1 cellular context compared by ENCODE assay signal in the genomic region with DNA sequence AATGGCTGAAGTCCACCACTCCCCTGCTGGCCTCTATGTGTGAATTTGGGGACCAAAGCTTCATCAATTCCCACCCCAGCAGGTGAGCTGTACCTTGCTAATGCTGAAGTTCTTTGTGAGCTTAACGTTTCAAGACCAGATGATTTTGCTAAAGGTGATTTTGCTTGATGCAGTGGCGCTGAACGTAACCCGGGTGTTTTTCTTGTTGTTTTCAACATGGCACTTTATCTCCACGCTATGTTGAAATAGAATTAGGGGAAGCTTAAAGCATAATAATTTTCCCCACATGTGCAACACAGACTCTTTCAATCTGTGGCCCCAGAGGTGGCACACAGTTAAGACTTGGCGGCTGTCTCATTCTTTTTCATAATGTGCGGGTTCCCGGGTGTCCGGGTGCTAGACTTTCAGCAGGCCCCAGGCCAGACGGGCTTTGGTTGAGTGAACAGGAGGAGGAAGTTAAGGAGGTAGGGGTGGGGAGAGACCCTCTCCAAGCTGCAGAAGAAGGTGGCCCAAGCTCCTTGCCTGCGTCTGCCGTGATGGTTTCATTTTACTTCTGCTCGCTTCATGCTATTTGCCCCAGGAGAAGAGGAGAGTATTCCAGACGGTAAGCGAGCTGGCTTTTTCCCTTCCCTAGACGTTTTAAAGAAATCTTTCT.
TF ChIP-seq lines count a peak whose summit lies in the region.

No MANE protein-coding gene starts in this region.

TF ChIP-seq in IMR-90, 13 proteins besides CTCF, POLR2A, EP300 and RAD21:
- no peak for TF ChIP-seq BHLHE40 (IDR thresholded peaks at IDR 0.05; ENCODE audit: low read depth, low read length)
- TF ChIP-seq MXI1 (IDR thresholded peaks at IDR 0.05; ENCODE audit: borderline replicate concordance, low read depth, low read length), result no peak
- TF ChIP-seq, protein P1, sequence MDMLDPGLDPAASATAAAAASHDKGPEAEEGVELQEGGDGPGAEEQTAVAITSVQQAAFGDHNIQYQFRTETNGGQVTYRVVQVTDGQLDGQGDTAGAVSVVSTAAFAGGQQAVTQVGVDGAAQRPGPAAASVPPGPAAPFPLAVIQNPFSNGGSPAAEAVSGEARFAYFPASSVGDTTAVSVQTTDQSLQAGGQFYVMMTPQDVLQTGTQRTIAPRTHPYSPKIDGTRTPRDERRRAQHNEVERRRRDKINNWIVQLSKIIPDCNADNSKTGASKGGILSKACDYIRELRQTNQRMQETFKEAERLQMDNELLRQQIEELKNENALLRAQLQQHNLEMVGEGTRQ (IDR thresholded peaks at IDR 0.05; ENCODE audit: low read depth, low read length), result no peak
- TF ChIP-seq, protein P2, sequence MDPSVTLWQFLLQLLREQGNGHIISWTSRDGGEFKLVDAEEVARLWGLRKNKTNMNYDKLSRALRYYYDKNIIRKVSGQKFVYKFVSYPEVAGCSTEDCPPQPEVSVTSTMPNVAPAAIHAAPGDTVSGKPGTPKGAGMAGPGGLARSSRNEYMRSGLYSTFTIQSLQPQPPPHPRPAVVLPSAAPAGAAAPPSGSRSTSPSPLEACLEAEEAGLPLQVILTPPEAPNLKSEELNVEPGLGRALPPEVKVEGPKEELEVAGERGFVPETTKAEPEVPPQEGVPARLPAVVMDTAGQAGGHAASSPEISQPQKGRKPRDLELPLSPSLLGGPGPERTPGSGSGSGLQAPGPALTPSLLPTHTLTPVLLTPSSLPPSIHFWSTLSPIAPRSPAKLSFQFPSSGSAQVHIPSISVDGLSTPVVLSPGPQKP (IDR thresholded peaks at IDR 0.05; ENCODE audit: borderline replicate concordance, low read depth, low read length), result no peak
TF ChIP-seq in IMR-90: peak in this region for 0.
